1 cellular context compared by ENCODE assay signal in the genomic region with DNA sequence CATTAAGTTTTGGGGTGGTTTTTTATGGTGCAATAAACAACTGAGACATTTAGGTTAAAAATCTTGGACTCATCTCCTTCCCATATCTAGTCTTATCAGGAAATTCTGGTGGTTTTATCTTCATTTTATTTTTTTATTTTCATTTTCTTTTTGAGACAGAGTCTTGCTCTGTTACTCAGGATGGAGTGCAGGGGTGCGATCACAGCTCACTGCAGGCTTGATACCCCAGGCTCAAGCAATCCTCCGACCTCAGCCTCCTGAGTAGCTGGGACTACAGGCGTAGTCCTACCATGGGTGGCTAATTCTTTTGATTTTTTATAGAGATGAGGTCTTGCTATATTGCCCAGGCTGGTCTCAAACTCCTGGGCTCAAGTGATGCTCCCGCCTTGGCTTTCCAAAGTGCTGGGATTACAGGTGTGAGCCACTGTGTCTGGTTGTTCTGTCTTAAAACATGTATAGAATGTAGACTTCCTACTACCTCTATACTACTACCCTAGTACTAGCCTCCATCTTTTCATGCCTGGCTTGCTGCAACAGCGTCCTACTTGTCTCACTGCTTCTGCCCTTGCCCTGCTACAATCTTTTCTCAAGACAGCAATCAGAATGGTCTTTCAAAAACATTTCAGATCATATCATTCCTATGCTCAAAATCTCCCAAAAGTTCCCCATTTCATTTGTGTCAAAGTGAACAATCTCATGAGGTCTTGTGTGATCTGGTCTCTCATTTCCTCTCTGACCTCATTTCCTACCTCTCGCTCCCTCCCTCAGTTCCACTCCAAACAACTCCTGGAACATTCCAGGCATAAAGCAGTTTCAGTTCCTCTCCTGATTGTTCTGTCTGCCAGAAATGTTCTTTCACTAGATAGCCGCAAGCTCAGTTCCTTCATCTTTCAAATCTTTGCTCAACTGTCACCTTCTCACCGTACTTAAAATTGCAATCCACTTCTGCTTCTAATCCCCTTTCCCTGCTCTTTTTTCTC.
TF ChIP-seq lines count a peak whose summit lies in the region.

No MANE protein-coding gene starts in this region.

TF ChIP-seq in GM12878, 131 proteins besides CTCF, POLR2A, EP300 and RAD21:
- TF ChIP-seq IKZF1 (conservative IDR thresholded peaks at IDR 0.05) (peak; percentile 80), MTA3 (IDR thresholded peaks at IDR 0.05; ENCODE audit: borderline replicate concordance, low read length) (no peak), STAT1 (conservative IDR thresholded peaks at IDR 0.05) (no peak), SP1 (IDR thresholded peaks at IDR 0.05; ENCODE audit: low read depth, low read length) (no peak), RUNX3 (IDR thresholded peaks at IDR 0.05; ENCODE audit: low read length) (peak; percentile 68), JUNB (IDR thresholded peaks at IDR 0.05) (peak; percentile 47; the same call in 1 of the 2 replicates), RB1 (IDR thresholded peaks at IDR 0.05; ENCODE audit: borderline replicate concordance) (no peak), FOXK2 (IDR thresholded peaks at IDR 0.05) (no peak), SMARCA5 (IDR thresholded peaks at IDR 0.05) (no peak), ZNF207 (IDR thresholded peaks at IDR 0.05; ENCODE audit: borderline replicate concordance) (no peak), EGR1 (IDR thresholded peaks at IDR 0.05; ENCODE audit: borderline replicate concordance in 1 of 2, low read depth in 2 of 2, low read length in 2 of 2) (no peak), NR2C2 (IDR thresholded peaks at IDR 0.05; ENCODE audit: borderline replicate concordance, control insufficient read depth, insufficient read length, low read depth) (no peak), CREM (IDR thresholded peaks at IDR 0.05; ENCODE audit: low read depth) (peak; percentile 42; the same call in 1 of the 2 replicates), SUZ12 (IDR thresholded peaks at IDR 0.05; ENCODE audit: unreplicated experiment) (no peak), IKZF2 (IDR thresholded peaks at IDR 0.05) (peak; percentile 91 to 93), REST (IDR thresholded peaks at IDR 0.05; ENCODE audit: low read depth, low read length) (no peak), MXI1 (IDR thresholded peaks at IDR 0.05; ENCODE audit: low read depth, low read length) (no peak), ZSCAN29 (IDR thresholded peaks at IDR 0.05) (no peak), RELA (IDR thresholded peaks at IDR 0.05; ENCODE audit: borderline replicate concordance, partially characterized antibody) (no peak), NR2F1 (conservative IDR thresholded peaks at IDR 0.05) (no peak), CREB1 (IDR thresholded peaks at IDR 0.05; ENCODE audit: low read depth) (peak; percentile 39; the same call in 1 of the 2 replicates), NFIC (IDR thresholded peaks at IDR 0.05; ENCODE audit: low read depth, low read length) (peak; percentile 85; the same call in 1 of the 2 replicates), TCF7 (IDR thresholded peaks at IDR 0.05; ENCODE audit: borderline replicate concordance) (0 out of 2 replicates have a peak, but pooled peaks have one; percentile 27), BCLAF1 (IDR thresholded peaks at IDR 0.05) (no peak), ETV6 (conservative IDR thresholded peaks at IDR 0.05 in 1 of 2, IDR thresholded peaks at IDR 0.05 in 1 of 2; ENCODE audit: borderline replicate concordance in 1 of 2, low read depth in 1 of 2) (peak in 1 of 2 experiments; percentile 85; a peak in 2 of 4 replicates), MEF2B (IDR thresholded peaks at IDR 0.05; ENCODE audit: partially characterized antibody, poor library complexity, severe bottlenecking) (no peak), BCL11A (IDR thresholded peaks at IDR 0.05; ENCODE audit: low read depth, low read length) (no peak), EED (IDR thresholded peaks at IDR 0.05; ENCODE audit: low read depth) (peak; percentile 99), IRF4 (IDR thresholded peaks at IDR 0.05; ENCODE audit: low read depth, low read length) (0 out of 2 replicates have a peak, but pooled peaks have one; percentile 43), TCF3 (IDR thresholded peaks at IDR 0.05; ENCODE audit: borderline replicate concordance, insufficient read depth, low read depth, low read length) (no peak), SPI1 (IDR thresholded peaks at IDR 0.05; ENCODE audit: borderline replicate concordance, insufficient read depth, low read depth, low read length) (peak; percentile 89), IRF3 (IDR thresholded peaks at IDR 0.05) (no peak), USF1 (IDR thresholded peaks at IDR 0.05; ENCODE audit: borderline replicate concordance, extremely low read length, insufficient read depth, low read depth, low read length) (no peak)
- TF ChIP-seq, protein P1, sequence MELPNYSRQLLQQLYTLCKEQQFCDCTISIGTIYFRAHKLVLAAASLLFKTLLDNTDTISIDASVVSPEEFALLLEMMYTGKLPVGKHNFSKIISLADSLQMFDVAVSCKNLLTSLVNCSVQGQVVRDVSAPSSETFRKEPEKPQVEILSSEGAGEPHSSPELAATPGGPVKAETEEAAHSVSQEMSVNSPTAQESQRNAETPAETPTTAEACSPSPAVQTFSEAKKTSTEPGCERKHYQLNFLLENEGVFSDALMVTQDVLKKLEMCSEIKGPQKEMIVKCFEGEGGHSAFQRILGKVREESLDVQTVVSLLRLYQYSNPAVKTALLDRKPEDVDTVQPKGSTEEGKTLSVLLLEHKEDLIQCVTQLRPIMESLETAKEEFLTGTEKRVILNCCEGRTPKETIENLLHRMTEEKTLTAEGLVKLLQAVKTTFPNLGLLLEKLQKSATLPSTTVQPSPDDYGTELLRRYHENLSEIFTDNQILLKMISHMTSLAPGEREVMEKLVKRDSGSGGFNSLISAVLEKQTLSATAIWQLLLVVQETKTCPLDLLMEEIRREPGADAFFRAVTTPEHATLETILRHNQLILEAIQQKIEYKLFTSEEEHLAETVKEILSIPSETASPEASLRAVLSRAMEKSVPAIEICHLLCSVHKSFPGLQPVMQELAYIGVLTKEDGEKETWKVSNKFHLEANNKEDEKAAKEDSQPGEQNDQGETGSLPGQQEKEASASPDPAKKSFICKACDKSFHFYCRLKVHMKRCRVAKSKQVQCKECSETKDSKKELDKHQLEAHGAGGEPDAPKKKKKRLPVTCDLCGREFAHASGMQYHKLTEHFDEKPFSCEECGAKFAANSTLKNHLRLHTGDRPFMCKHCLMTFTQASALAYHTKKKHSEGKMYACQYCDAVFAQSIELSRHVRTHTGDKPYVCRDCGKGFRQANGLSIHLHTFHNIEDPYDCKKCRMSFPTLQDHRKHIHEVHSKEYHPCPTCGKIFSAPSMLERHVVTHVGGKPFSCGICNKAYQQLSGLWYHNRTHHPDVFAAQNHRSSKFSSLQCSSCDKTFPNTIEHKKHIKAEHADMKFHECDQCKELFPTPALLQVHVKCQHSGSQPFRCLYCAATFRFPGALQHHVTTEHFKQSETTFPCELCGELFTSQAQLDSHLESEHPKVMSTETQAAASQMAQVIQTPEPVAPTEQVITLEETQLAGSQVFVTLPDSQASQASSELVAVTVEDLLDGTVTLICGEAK (IDR thresholded peaks at IDR 0.05; ENCODE audit: borderline replicate concordance), result no peak
- TF ChIP-seq, protein P2, sequence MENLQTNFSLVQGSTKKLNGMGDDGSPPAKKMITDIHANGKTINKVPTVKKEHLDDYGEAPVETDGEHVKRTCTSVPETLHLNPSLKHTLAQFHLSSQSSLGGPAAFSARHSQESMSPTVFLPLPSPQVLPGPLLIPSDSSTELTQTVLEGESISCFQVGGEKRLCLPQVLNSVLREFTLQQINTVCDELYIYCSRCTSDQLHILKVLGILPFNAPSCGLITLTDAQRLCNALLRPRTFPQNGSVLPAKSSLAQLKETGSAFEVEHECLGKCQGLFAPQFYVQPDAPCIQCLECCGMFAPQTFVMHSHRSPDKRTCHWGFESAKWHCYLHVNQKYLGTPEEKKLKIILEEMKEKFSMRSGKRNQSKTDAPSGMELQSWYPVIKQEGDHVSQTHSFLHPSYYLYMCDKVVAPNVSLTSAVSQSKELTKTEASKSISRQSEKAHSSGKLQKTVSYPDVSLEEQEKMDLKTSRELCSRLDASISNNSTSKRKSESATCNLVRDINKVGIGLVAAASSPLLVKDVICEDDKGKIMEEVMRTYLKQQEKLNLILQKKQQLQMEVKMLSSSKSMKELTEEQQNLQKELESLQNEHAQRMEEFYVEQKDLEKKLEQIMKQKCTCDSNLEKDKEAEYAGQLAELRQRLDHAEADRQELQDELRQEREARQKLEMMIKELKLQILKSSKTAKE (IDR thresholded peaks at IDR 0.05; ENCODE audit: low read depth, poor library complexity, severe bottlenecking), result no peak
- TF ChIP-seq, protein P3, sequence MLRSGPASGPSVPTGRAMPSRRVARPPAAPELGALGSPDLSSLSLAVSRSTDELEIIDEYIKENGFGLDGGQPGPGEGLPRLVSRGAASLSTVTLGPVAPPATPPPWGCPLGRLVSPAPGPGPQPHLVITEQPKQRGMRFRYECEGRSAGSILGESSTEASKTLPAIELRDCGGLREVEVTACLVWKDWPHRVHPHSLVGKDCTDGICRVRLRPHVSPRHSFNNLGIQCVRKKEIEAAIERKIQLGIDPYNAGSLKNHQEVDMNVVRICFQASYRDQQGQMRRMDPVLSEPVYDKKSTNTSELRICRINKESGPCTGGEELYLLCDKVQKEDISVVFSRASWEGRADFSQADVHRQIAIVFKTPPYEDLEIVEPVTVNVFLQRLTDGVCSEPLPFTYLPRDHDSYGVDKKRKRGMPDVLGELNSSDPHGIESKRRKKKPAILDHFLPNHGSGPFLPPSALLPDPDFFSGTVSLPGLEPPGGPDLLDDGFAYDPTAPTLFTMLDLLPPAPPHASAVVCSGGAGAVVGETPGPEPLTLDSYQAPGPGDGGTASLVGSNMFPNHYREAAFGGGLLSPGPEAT (IDR thresholded peaks at IDR 0.05; ENCODE audit: low read depth), result 0 out of 2 replicates have a peak, but pooled peaks have one; percentile 39
